Comparison of ENCODE assay signal across 12 cellular contexts in the genomic region with DNA sequence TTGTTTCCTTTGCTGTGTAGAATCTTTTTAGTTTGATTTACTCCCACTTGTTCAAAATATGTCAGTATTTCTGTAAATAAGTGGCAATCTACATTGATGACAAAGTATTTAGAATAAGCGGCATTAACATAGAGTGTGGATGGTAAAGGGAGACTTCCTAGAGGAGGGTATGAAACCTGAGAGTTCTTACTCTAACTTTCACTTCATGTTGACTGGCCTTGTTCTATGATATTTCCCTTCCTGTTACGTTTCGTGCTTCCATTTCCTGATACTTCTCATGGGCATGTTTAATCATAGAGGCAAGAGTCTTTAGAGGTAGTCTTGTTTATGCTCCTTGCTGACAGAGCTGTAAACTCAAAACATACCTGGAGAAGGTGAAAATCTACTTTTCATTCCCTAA.
DNase-seq lines count a peak whose midpoint lies in the region; ATAC-seq and TF ChIP-seq lines count a peak whose summit lies in the region.
"Had no signal": no experiment of that assay in that cellular context is flagged by ENCODE, and none has a peak within 500 bp of the region (broad histone marks: within the 10 kb centered on the region; RNA-seq: fewer than 3 reads in every experiment).

No MANE protein-coding gene starts in this region.

- no peaks in the 10 kb centered on the region for H3K36me3 ChIP-seq in endodermal cell (ENCODE audit: control insufficient read depth, insufficient read depth, low read length)
- H3K36me3 ChIP-seq: brain microvascular endothelial cell had no signal

- H3K36me3 Mint-ChIP-seq in endodermal cell (ENCODE audit: low read depth), result peaks cover under 1% of the 10 kb centered on the region

- WGBS in endodermal cell (ENCODE audit: insufficient coverage in 1 of 2, insufficient read length in 1 of 2), 2 experiments, result 100% methylated on average over 1 of the region's 3 CpGs; no CpG with 5 or more reads in 1 of the 2 experiments

- H3K9me3 Mint-ChIP-seq in endodermal cell, result peaks cover 50% of the 10 kb centered on the region

- no peaks in the 10 kb centered on the region for H3K27me3 ChIP-seq in endodermal cell (ENCODE audit: control insufficient read depth, insufficient read depth, low read length, poor library complexity, severe bottlenecking)
- H3K27me3 ChIP-seq: brain microvascular endothelial cell had no signal

- H3K4me3 Mint-ChIP-seq in endodermal cell, result no peak overlapping the region

- ATAC-seq in GM19452 (IDR thresholded peaks at IDR 0.05; ENCODE audit: unreplicated experiment) (peak; percentile 89), HG02852 (IDR thresholded peaks at IDR 0.05; ENCODE audit: unreplicated experiment) (peak; percentile 94), HG03469 (IDR thresholded peaks at IDR 0.05; ENCODE audit: unreplicated experiment) (peak; percentile 95)
- ATAC-seq: esophagus mucosa had no signal

- no peak overlapping the region for H3K4me3 ChIP-seq in endodermal cell (ENCODE audit: low read length)

- no peaks in the 10 kb centered on the region for H3K27me3 Mint-ChIP-seq in endodermal cell (ENCODE audit: insufficient read depth)

- POLR2A ChIA-PET in GM10248 (lab: Yijun Ruan, JAX), result no interaction called here

- H3K4me1 ChIP-seq in endodermal cell (ENCODE audit: control insufficient read depth, insufficient read depth, low read length), result no peaks in the 10 kb centered on the region

- peaks cover 4% of the 10 kb centered on the region for H3K4me1 Mint-ChIP-seq in endodermal cell

- no peaks in the 10 kb centered on the region for H3K9me3 ChIP-seq in endodermal cell (ENCODE audit: control insufficient read depth, low read length)

- CTCF ChIA-PET in GM10248 (lab: Yijun Ruan, JAX), result no interaction called here

- DNase-seq in GM10248 (ENCODE audit: extremely low spot score) (peak; percentile 4), NCI-H1436 treated with DMSO at 0.1 percent for 48 hours (lab: John Stamatoyannopoulos, UW) (no peak), hypothalamus (lab: John Stamatoyannopoulos, UW) (no peak), KG1 (lab: John Stamatoyannopoulos, UW) (no peak), endodermal cell (no peak)
- DNase-seq: brain microvascular endothelial cell, EL, NCI-H1930 had no signal

- no peak overlapping the region for H3K27ac Mint-ChIP-seq in endodermal cell

- no peak overlapping the region for H3K27ac ChIP-seq in endodermal cell (ENCODE audit: low read depth, low read length)
- H3K27ac ChIP-seq: brain microvascular endothelial cell had no signal

- H3K9ac ChIP-seq in endodermal cell (ENCODE audit: extremely low read depth, low read length, poor library complexity, severe bottlenecking), result no peak overlapping the region

- TF ChIP-seq CTCF in GM10248 (IDR thresholded peaks at IDR 0.05; ENCODE audit: control extremely low read depth, extremely low read depth, low read depth, missing control alignments) (no peak), endodermal cell (conservative IDR thresholded peaks at IDR 0.05) (no peak)
